33 cellular contexts compared by ENCODE assay signal in genomic region chr3:24857945-24858344, GRCh38.
"Had no signal": no experiment of that assay in that cellular context is flagged by ENCODE, and none has a peak within 500 bp of the region (broad histone marks: within the 10 kb centered on the region; RNA-seq: fewer than 3 reads in every experiment).

No MANE protein-coding gene starts in this region.

- FAIRE-seq: astrocyte, bronchial epithelial cell had no signal

- H3K27me3 ChIP-seq: adrenal gland, ascending aorta, body of pancreas, brain microvascular endothelial cell, breast epithelium had no signal

- H3K9me3 ChIP-seq: adrenal gland, ascending aorta, body of pancreas, breast epithelium had no signal

- ATAC-seq: activated naive CD4-positive, alpha-beta T cell treated with anti-CD3 and anti-CD28 coated beads, Interleukin-2, amount 50 U/mL, for 72 hours; activated naive CD8-positive, alpha-beta T cell treated with anti-CD3 and anti-CD28 coated beads, Interleukin-2, amount 50 U/mL, for 24 hours; activated T-cell treated with anti-CD3 and anti-CD28 coated beads, Interleukin-2, amount 50 U/mL, for 4 hours; activated T-cell treated with anti-CD3 and anti-CD28 coated beads, Interleukin-2, amount 50 U/mL, for 72 hours; activated T-helper 17 cell treated with anti-CD3 and anti-CD28 coated beads, Interleukin-2, amount 50 U/mL, for 72 hours; body of pancreas had no signal

- DNase-seq: activated effector memory CD4-positive, alpha-beta T cell treated with anti-CD3 and anti-CD28 coated beads, Interleukin-2, amount 50 U/mL, for 16 hours; activated effector memory CD4-positive, alpha-beta T cell treated with Interleukin-2 at 50 U/mL for 16 hours; activated gamma-delta T cell; activated gamma-delta T cell treated with Interleukin-2 at 50 U/mL for 16 hours; activated naive CD4-positive, alpha-beta T cell; activated naive CD4-positive, alpha-beta T cell treated with anti-CD3 and anti-CD28 coated beads for 36 hours; activated naive CD4-positive, alpha-beta T cell treated with anti-CD3 and anti-CD28 coated beads, Interleukin-2, amount 10 ng/mL, durations not matched to agents 7 days and 5 days; activated naive CD4-positive, alpha-beta T cell treated with anti-CD3 and anti-CD28 coated beads, Interleukin-2, amount 50 U/mL, for 16 hours; activated naive CD4-positive, alpha-beta T cell treated with Interleukin-2 at 50 U/mL for 16 hours; activated naive CD8-positive, alpha-beta T cell treated with anti-CD3 and anti-CD28 coated beads for 36 hours; activated naive CD8-positive, alpha-beta T cell treated with anti-CD3 and anti-CD28 coated beads, Interleukin-2, amount 10 ng/mL, durations not matched to agents 7 days and 5 days; activated naive CD8-positive, alpha-beta T cell treated with anti-CD3 and anti-CD28 coated beads, Interleukin-2, amount 50 U/mL, for 24 hours; activated T-cell treated with anti-CD3 and anti-CD28 coated beads, Interleukin-2, amount 50 U/mL, for 24 hours; activated T-cell treated with anti-CD3 and anti-CD28 coated beads, Interleukin-2, amount 50 U/mL, for 4 hours; activated T-cell treated with anti-CD3 and anti-CD28 coated beads, Interleukin-2, amount 50 U/mL, for 48 hours; activated T-cell treated with anti-CD3 and anti-CD28 coated beads, Interleukin-2, amount 50 U/mL, for 72 hours; adrenal gland; amniotic stem cell; amygdala; anterior cingulate cortex; aorta; body of pancreas; brain microvascular endothelial cell; caudate nucleus; central memory CD4-positive, alpha-beta T cell; cerebellar nuclear complex had no signal

- H3K36me3 ChIP-seq: adrenal gland, ascending aorta, brain microvascular endothelial cell, breast epithelium, cardiac muscle cell had no signal

- H3K4me3 ChIP-seq: adrenal gland, ascending aorta, body of pancreas, breast epithelium, cardiac muscle cell had no signal

- H3K4me1 ChIP-seq: adrenal gland, ascending aorta, body of pancreas, breast epithelium had no signal

- H3K27ac ChIP-seq: adrenal gland, ascending aorta, body of pancreas, brain microvascular endothelial cell, breast epithelium, cardiac muscle cell had no signal
